9 cellular contexts compared by ENCODE assay signal in genomic region chr5:181173027-181173419, GRCh38. TPM values are rescaled to one million over a fixed set of nuclear protein-coding genes. Genes with fewer than 3 reads are reported as not detected.
DNase-seq lines count a peak whose midpoint lies in the region; ATAC-seq and TF ChIP-seq lines count a peak whose summit lies in the region.
"Had no signal": no experiment of that assay in that cellular context is flagged by ENCODE, and none has a peak within 500 bp of the region (broad histone marks: within the 10 kb centered on the region; RNA-seq: fewer than 3 reads in every experiment).

No MANE protein-coding gene starts in this region.

- no peaks in the 10 kb centered on the region for H3K79me2 ChIP-seq in neural progenitor cell (ENCODE audit: low read depth)

- intact Hi-C loops in activated T-helper 2 cell treated with anti-CD3 and anti-CD28 coated beads, Interferon-gamma antibody, Interleukin-2, Interleukin-4, amounts not matched to agents 10 μg/mL and 5 μg/mL and 100 μg/mL, durations not matched to agents 14 hours and 24 hours and 36 hours (cut with micrococcal nuclease) = loop anchor here (1.0 to 10.0 kb wide), 5 partner anchors 9 to 371 kb away; partner anchors contain the start of genes MGAT1 and TRIM7

- peak; percentile 34 for TF ChIP-seq CTCF in neural progenitor cell (IDR thresholded peaks at IDR 0.05)

- H3K4me1 Mint-ChIP-seq in activated T-helper 2 cell treated with anti-CD3 and anti-CD28 coated beads, Interferon-gamma antibody, Interleukin-2, Interleukin-4, amounts not matched to agents 10 μg/mL and 5 μg/mL and 100 μg/mL, durations not matched to agents 14 hours and 24 hours and 36 hours (ENCODE audit: low read depth) = peaks cover 35% of the 10 kb centered on the region
- H3K4me1 Mint-ChIP-seq in neural progenitor cell = peaks cover 33% of the 10 kb centered on the region

- peaks cover 12% of the 10 kb centered on the region for H4K20me1 ChIP-seq in neural progenitor cell (ENCODE audit: low read depth)

- H3K27me3 Mint-ChIP-seq in activated T-helper 2 cell treated with anti-CD3 and anti-CD28 coated beads, Interferon-gamma antibody, Interleukin-2, Interleukin-4, amounts not matched to agents 10 μg/mL and 5 μg/mL and 100 μg/mL, durations not matched to agents 14 hours and 24 hours and 36 hours (ENCODE audit: low read depth) = peaks cover 31% of the 10 kb centered on the region
- H3K27me3 Mint-ChIP-seq in neural progenitor cell (ENCODE audit: insufficient read depth, low read depth) = peaks cover 83% of the 10 kb centered on the region

- no peak for DNase-seq in activated T-helper 2 cell treated with anti-CD3 and anti-CD28 coated beads, Interferon-gamma antibody, Interleukin-2, Interleukin-4, amounts not matched to agents 10 μg/mL and 5 μg/mL and 100 μg/mL, durations not matched to agents 14 hours and 24 hours and 36 hours (ENCODE audit: low spot score)
- no peak for DNase-seq in neural progenitor cell (ENCODE audit: low spot score)
- no peak for DNase-seq in GM19240 (ENCODE audit: insufficient read length, low spot score)
- no peak for DNase-seq in erythroblast (lab: John Stamatoyannopoulos, UW)
- no peak for DNase-seq in NCI-H2227 treated with DMSO at 0.1 percent for 48 hours (lab: John Stamatoyannopoulos, UW)

- H3K4me3 ChIP-seq in neural progenitor cell = peak overlapping the region; percentile 44

- peak; percentile 47 for ATAC-seq in GM19035 (IDR thresholded peaks at IDR 0.05; ENCODE audit: unreplicated experiment)
- peak; percentile 30 for ATAC-seq in HG03354 (IDR thresholded peaks at IDR 0.05; ENCODE audit: poor library complexity, severe bottlenecking, unreplicated experiment)
- no peak for ATAC-seq in HG03039 (IDR thresholded peaks at IDR 0.05; ENCODE audit: unreplicated experiment)

- peaks cover 97% of the 10 kb centered on the region for H3K27me3 ChIP-seq in neural progenitor cell

- H3K9me3 ChIP-seq in neural progenitor cell (ENCODE audit: low read depth) = no peaks in the 10 kb centered on the region

- H3K9ac ChIP-seq in neural progenitor cell = no peak overlapping the region

- H3K4me1 ChIP-seq in neural progenitor cell = peaks cover 7% of the 10 kb centered on the region

- H3K9me3 Mint-ChIP-seq in activated T-helper 2 cell treated with anti-CD3 and anti-CD28 coated beads, Interferon-gamma antibody, Interleukin-2, Interleukin-4, amounts not matched to agents 10 μg/mL and 5 μg/mL and 100 μg/mL, durations not matched to agents 14 hours and 24 hours and 36 hours = no peaks in the 10 kb centered on the region
- H3K9me3 Mint-ChIP-seq in neural progenitor cell = peaks cover 4% of the 10 kb centered on the region

- H3K27ac Mint-ChIP-seq in activated T-helper 2 cell treated with anti-CD3 and anti-CD28 coated beads, Interferon-gamma antibody, Interleukin-2, Interleukin-4, amounts not matched to agents 10 μg/mL and 5 μg/mL and 100 μg/mL, durations not matched to agents 14 hours and 24 hours and 36 hours = peak overlapping the region; percentile 92
- H3K27ac Mint-ChIP-seq in neural progenitor cell = no peak overlapping the region

- H2AFZ ChIP-seq in neural progenitor cell (replicated peaks) = no peak overlapping the region

- H3K4me3 Mint-ChIP-seq in activated T-helper 2 cell treated with anti-CD3 and anti-CD28 coated beads, Interferon-gamma antibody, Interleukin-2, Interleukin-4, amounts not matched to agents 10 μg/mL and 5 μg/mL and 100 μg/mL, durations not matched to agents 14 hours and 24 hours and 36 hours (ENCODE audit: low read depth) = peak overlapping the region; percentile 87
- H3K4me3 Mint-ChIP-seq in neural progenitor cell = peak overlapping the region; percentile 80

- H3K27ac ChIP-seq in neural progenitor cell = no peak overlapping the region

- H3K36me3 Mint-ChIP-seq in activated T-helper 2 cell treated with anti-CD3 and anti-CD28 coated beads, Interferon-gamma antibody, Interleukin-2, Interleukin-4, amounts not matched to agents 10 μg/mL and 5 μg/mL and 100 μg/mL, durations not matched to agents 14 hours and 24 hours and 36 hours (ENCODE audit: low read depth) = no peaks in the 10 kb centered on the region
- no peaks in the 10 kb centered on the region for H3K36me3 Mint-ChIP-seq in neural progenitor cell

- H3K36me3 ChIP-seq in neural progenitor cell = no peaks in the 10 kb centered on the region

- peaks cover 46% of the 10 kb centered on the region for H3F3A ChIP-seq in neural progenitor cell (ENCODE audit: low read depth)

- H3K4me2 ChIP-seq in neural progenitor cell = peak overlapping the region; percentile 64

- no peak for TF ChIP-seq POLR2A in erythroblast (IDR thresholded peaks at IDR 0.05; ENCODE audit: low read length)

RNA-seq across cellular contexts. Expression of gene OR2V2, which starts 25.6 kb away (rescaled TPM):
- not detected in 2 replicates for total RNA-seq in activated T-helper 2 cell treated with anti-CD3 and anti-CD28 coated beads, Interferon-gamma antibody, Interleukin-2, Interleukin-4, amounts not matched to agents 10 μg/mL and 5 μg/mL and 100 μg/mL, durations not matched to agents 14 hours and 24 hours and 36 hours
- total RNA-seq in neural progenitor cell (ENCODE audit: low replicate concordance) = not detected in 2 replicates
- total RNA-seq: pulmonary artery endothelial cell had no signal

RNA-seq across cellular contexts. Expression of gene TRIM7, which starts 32.0 kb away (rescaled TPM):
- total RNA-seq in activated T-helper 2 cell treated with anti-CD3 and anti-CD28 coated beads, Interferon-gamma antibody, Interleukin-2, Interleukin-4, amounts not matched to agents 10 μg/mL and 5 μg/mL and 100 μg/mL, durations not matched to agents 14 hours and 24 hours and 36 hours = 3.9 and 4.8 TPM in 2 replicates
- total RNA-seq in neural progenitor cell (ENCODE audit: low replicate concordance) = not detected in 2 replicates

RNA-seq across cellular contexts. Expression of gene OR2V1, which starts 42.1 kb away (rescaled TPM):
- not detected in 2 replicates for total RNA-seq in activated T-helper 2 cell treated with anti-CD3 and anti-CD28 coated beads, Interferon-gamma antibody, Interleukin-2, Interleukin-4, amounts not matched to agents 10 μg/mL and 5 μg/mL and 100 μg/mL, durations not matched to agents 14 hours and 24 hours and 36 hours
- not detected in 2 replicates for total RNA-seq in neural progenitor cell (ENCODE audit: low replicate concordance)
- total RNA-seq: pulmonary artery endothelial cell had no signal

RNA-seq across cellular contexts. Expression of gene TRIM41, which starts 50.1 kb away (rescaled TPM):
- 32.2 and 33.0 TPM in 2 replicates for total RNA-seq in activated T-helper 2 cell treated with anti-CD3 and anti-CD28 coated beads, Interferon-gamma antibody, Interleukin-2, Interleukin-4, amounts not matched to agents 10 μg/mL and 5 μg/mL and 100 μg/mL, durations not matched to agents 14 hours and 24 hours and 36 hours
- 8.1 and 24.2 TPM in 2 replicates for total RNA-seq in neural progenitor cell (ENCODE audit: low replicate concordance)
